1 cellular context compared by ENCODE assay signal in the genomic region with DNA sequence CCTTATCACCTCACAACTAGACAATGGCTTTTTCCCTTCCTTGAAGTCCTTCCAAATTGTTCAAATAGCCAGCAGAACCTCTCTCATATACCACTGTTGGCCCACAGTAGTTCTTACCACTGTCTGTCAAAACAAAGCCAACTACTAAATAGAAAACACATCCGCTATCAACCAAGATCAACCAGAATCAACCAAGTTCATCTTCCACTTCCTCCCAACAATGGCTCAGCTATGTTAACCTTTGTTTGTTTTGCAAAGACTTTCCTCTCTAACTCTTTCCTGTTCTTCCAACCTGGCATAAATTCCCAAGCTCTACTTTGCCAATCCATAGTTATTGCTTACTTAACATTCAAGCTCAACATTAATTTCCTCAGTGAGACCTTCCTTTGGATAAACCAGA.
TF ChIP-seq lines count a peak whose summit lies in the region.

No MANE protein-coding gene starts in this region.

TF ChIP-seq in H1, 55 proteins besides CTCF, POLR2A, EP300 and RAD21:
- no peak for TF ChIP-seq JUN (IDR thresholded peaks at IDR 0.05; ENCODE audit: low read depth, low read length)
